12 cellular contexts compared by ENCODE assay signal in the genomic region with DNA sequence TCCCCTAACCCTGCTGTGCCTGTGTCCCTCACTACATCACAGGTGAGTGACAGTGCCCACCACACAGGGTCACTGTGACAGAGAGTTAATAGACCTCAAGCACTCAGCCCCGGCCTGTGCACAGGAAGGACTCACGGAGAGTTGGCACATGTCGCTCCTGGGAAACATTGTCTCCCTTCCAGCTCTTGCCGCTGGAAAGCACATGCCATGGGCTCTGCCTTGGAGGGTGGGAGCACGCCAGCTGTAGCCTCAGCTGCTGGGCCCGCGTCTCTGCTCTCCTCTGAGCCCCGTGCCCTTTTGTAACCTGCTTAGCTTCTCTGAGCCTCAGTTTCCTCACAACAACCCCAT. TPM values are rescaled to one million over a fixed set of nuclear protein-coding genes. Genes with fewer than 3 reads are reported as not detected.
DNase-seq lines count a peak whose midpoint lies in the region; ATAC-seq and TF ChIP-seq lines count a peak whose summit lies in the region.
"Had no signal": no experiment of that assay in that cellular context is flagged by ENCODE, and none has a peak within 500 bp of the region (broad histone marks: within the 10 kb centered on the region; RNA-seq: fewer than 3 reads in every experiment).

No MANE protein-coding gene starts in this region.

- DNase-seq in HCT116 (ENCODE audit: low read depth, low spot score) (no peak), right cardiac atrium (peak in 1 of 3 donors; percentile 61), sigmoid colon (no peak), endothelial cell (ENCODE audit: low spot score) (no peak), SKM-1 (lab: John Stamatoyannopoulos, UW; ENCODE audit: unreplicated experiment) (no peak), NAMALWA (ENCODE audit: low spot score) (no peak)
- DNase-seq in stimulated activated CD4-positive, alpha-beta T cell treated with anti-CD3 and anti-CD28 coated beads, Interleukin-4, amount 100 ng/mL, for 4 hours: no peak
- DNase-seq: caudate nucleus, NCI-H1092 had no signal

- no peaks in the 10 kb centered on the region for H3K36me3 Mint-ChIP-seq in activated T-helper 17 cell treated with anti-CD3 and anti-CD28 coated beads, Interleukin-2, amount 50 U/mL, for 72 hours (ENCODE audit: low read depth)
- no peaks in the 10 kb centered on the region for H3K36me3 Mint-ChIP-seq in endothelial cell (ENCODE audit: low read depth, unreplicated experiment)

- no peaks in the 10 kb centered on the region for H3K9me3 ChIP-seq in HCT116 (ENCODE audit: control insufficient read depth in 1 of 2, insufficient read depth in 1 of 2, low read depth in 1 of 2, low read length in 2 of 2)
- no peaks in the 10 kb centered on the region for H3K9me3 ChIP-seq in right cardiac atrium (ENCODE audit: control insufficient read depth, low read length)
- no peaks in the 10 kb centered on the region for H3K9me3 ChIP-seq in sigmoid colon
- H3K9me3 ChIP-seq: mucosa of descending colon had no signal

- peaks cover 6% of the 10 kb centered on the region for H3K4me1 Mint-ChIP-seq in activated T-helper 17 cell treated with anti-CD3 and anti-CD28 coated beads, Interleukin-2, amount 50 U/mL, for 72 hours
- H3K4me1 Mint-ChIP-seq in endothelial cell (ENCODE audit: unreplicated experiment): peaks cover 2% of the 10 kb centered on the region

- TF ChIP-seq RAD21 in HCT116 (IDR thresholded peaks at IDR 0.05; ENCODE audit: low read depth): no peak

- H3K4me3 Mint-ChIP-seq in activated T-helper 17 cell treated with anti-CD3 and anti-CD28 coated beads, Interleukin-2, amount 50 U/mL, for 72 hours: peak overlapping the region; percentile 60
- H3K4me3 Mint-ChIP-seq in endothelial cell (ENCODE audit: unreplicated experiment): no peak overlapping the region

- RAD21 ChIA-PET in HCT116 (lab: Charles Lee; ENCODE audit: low non-redundant PET in 1 of 2, low total read pairs in 2 of 2, uncharacterized antibody in 2 of 2, unreplicated experiment in 2 of 2): interaction anchor here in 1 of 2 experiments (0.5 kb wide), 1 partner anchor 246 kb away, joined by 4 read pairs; a partner anchor contains a TSS

- POLR2A ChIA-PET in HCT116 (lab: Charles Lee): interaction anchor here (0.6 kb wide), 1 partner anchor 27 kb away, joined by 5 read pairs; no protein-coding TSS in a partner anchor

- intact Hi-C loops in HCT116 (cut with micrococcal nuclease): loop anchor here (10.0 kb wide), 1 partner anchor 187 kb away; no protein-coding TSS in a partner anchor
- intact Hi-C loops in right cardiac atrium (cut with DNase I): no loop called here
- intact Hi-C loops in sigmoid colon (cut with DNase I): no loop called here

- CTCF ChIA-PET in HCT116 (lab: Charles Lee): interaction anchor here (0.5 kb wide), 1 partner anchor 16 kb away, joined by 3 read pairs; no protein-coding TSS in a partner anchor

- peaks cover 39% of the 10 kb centered on the region for H3K79me2 ChIP-seq in HCT116 (ENCODE audit: insufficient read depth, low read length)

- peak overlapping the region; percentile 99 for H3K4me2 ChIP-seq in HCT116 (ENCODE audit: low read length)

- no peaks in the 10 kb centered on the region for H3K9me3 Mint-ChIP-seq in activated T-helper 17 cell treated with anti-CD3 and anti-CD28 coated beads, Interleukin-2, amount 50 U/mL, for 72 hours
- no peaks in the 10 kb centered on the region for H3K9me3 Mint-ChIP-seq in endothelial cell (ENCODE audit: unreplicated experiment)

- BruUV-seq in HCT116 (replicated peaks; lab: Mats Ljungman, UMichigan): no TSS peak

- 40% methylated on average over 8 of the region's 8 CpGs for WGBS in right cardiac atrium
- 87 to 92% methylated on average over 8 of the region's 8 CpGs for WGBS in sigmoid colon, 2 donors

- H3K4me3 ChIP-seq in HCT116 (replicated peaks in 1 of 2; ENCODE audit: low read depth in 1 of 2, low read length in 2 of 2) (peak overlapping the region; percentile 77 to 81), right cardiac atrium (ENCODE audit: low read length) (peak overlapping the region; percentile 51), sigmoid colon (peak overlapping the region in 3 of 4 donors; percentile 59 to 69 (median 63))
- H3K4me3 ChIP-seq: mucosa of descending colon had no signal

- H2AFZ ChIP-seq in HCT116 (ENCODE audit: low read depth, low read length, poor library complexity, severe bottlenecking): no peak overlapping the region

- peaks cover 38 to 79% of the 10 kb centered on the region in 2 experiments for H3K4me1 ChIP-seq in HCT116 (ENCODE audit: control insufficient read depth in 1 of 2, insufficient read depth in 2 of 2, low read length in 2 of 2)
- H3K4me1 ChIP-seq in right cardiac atrium (ENCODE audit: control insufficient read depth, insufficient read depth, low read length): no peaks in the 10 kb centered on the region
- peaks cover 0 to 24% (median 19%) of the 10 kb centered on the region in 4 donors for H3K4me1 ChIP-seq in sigmoid colon

- H3K9me2 ChIP-seq in HCT116 (ENCODE audit: insufficient read depth): no peaks in the 10 kb centered on the region

- H3K36me3 ChIP-seq in HCT116 (ENCODE audit: control insufficient read depth in 1 of 2, insufficient read depth in 2 of 2, low read length in 2 of 2): no peaks in the 10 kb centered on the region
- no peaks in the 10 kb centered on the region for H3K36me3 ChIP-seq in sigmoid colon

- H4K20me1 ChIP-seq in HCT116 (ENCODE audit: insufficient read depth): no peaks in the 10 kb centered on the region

- H3K9ac ChIP-seq in HCT116 (ENCODE audit: low read length): peak overlapping the region; percentile 89

- TF ChIP-seq CTCF in HCT116 (IDR thresholded peaks at IDR 0.05 in 2 of 3, conservative IDR thresholded peaks at IDR 0.05 in 1 of 3; ENCODE audit: borderline replicate concordance in 1 of 3, insufficient read depth in 1 of 3, low read depth in 2 of 3, low read length in 2 of 3): no peak
- TF ChIP-seq CTCF in sigmoid colon (IDR thresholded peaks at IDR 0.05): no peak
- TF ChIP-seq CTCF in endothelial cell (IDR thresholded peaks at IDR 0.05; ENCODE audit: unreplicated experiment): no peak

- ATAC-seq in HCT116 (peak; percentile 12; the same call in 1 of the 2 replicates), right cardiac atrium (peak; percentile 4 to 6)
- no peak for ATAC-seq in activated T-helper 17 cell treated with anti-CD3 and anti-CD28 coated beads, Interleukin-2, amount 50 U/mL, for 72 hours (replicated peaks)

- TF ChIP-seq EP300 in sigmoid colon (IDR thresholded peaks at IDR 0.05): no peak

- no peaks in the 10 kb centered on the region for H3K27me3 Mint-ChIP-seq in activated T-helper 17 cell treated with anti-CD3 and anti-CD28 coated beads, Interleukin-2, amount 50 U/mL, for 72 hours
- peaks cover 1% of the 10 kb centered on the region for H3K27me3 Mint-ChIP-seq in endothelial cell (ENCODE audit: unreplicated experiment)

- H3K27ac ChIP-seq in HCT116 (ENCODE audit: low read depth, low read length) (peak overlapping the region; percentile 82), right cardiac atrium (ENCODE audit: low read length) (peak overlapping the region; percentile 61), sigmoid colon (peak overlapping the region; percentile 62 to 73 (median 64))

- TF ChIP-seq POLR2A in HCT116 (IDR thresholded peaks at IDR 0.05; ENCODE audit: borderline replicate concordance, extremely low read depth, insufficient read depth, insufficient read length) (no peak), sigmoid colon (IDR thresholded peaks at IDR 0.05) (no peak)

- H3K27ac Mint-ChIP-seq in activated T-helper 17 cell treated with anti-CD3 and anti-CD28 coated beads, Interleukin-2, amount 50 U/mL, for 72 hours: no peak overlapping the region
- H3K27ac Mint-ChIP-seq in endothelial cell (ENCODE audit: unreplicated experiment): no peak overlapping the region

- H3K27me3 ChIP-seq in HCT116 (ENCODE audit: insufficient read depth, low read length) (no peaks in the 10 kb centered on the region), right cardiac atrium (ENCODE audit: control insufficient read depth, insufficient read depth) (no peaks in the 10 kb centered on the region), sigmoid colon (no peaks in the 10 kb centered on the region)

TF ChIP-seq in HCT116, 20 proteins besides CTCF, POLR2A, EP300 and RAD21 (continues in another document):
- TF ChIP-seq SP1 (IDR thresholded peaks at IDR 0.05; ENCODE audit: low read depth) (no peak), EZH2phosphoT487 (IDR thresholded peaks at IDR 0.05; ENCODE audit: borderline replicate concordance) (no peak)
- TF ChIP-seq, protein P1, sequence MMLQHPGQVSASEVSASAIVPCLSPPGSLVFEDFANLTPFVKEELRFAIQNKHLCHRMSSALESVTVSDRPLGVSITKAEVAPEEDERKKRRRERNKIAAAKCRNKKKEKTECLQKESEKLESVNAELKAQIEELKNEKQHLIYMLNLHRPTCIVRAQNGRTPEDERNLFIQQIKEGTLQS (IDR thresholded peaks at IDR 0.05): no peak

RNA-seq across cellular contexts. Expression of a gene that starts 0.7 kb away (rescaled TPM):
- 42.0 TPM for total RNA-seq in HCT116 (2021; ENCODE audit: unreplicated experiment)
- polyA plus RNA-seq in HCT116 (2012): 49.9 and 56.0 TPM in 2 replicates
- 1 to 10 TPM in 1 of 2 donors, under 1 TPM in 1; 0.22 to 1.2 TPM for total RNA-seq in activated T-helper 17 cell treated with anti-CD3 and anti-CD28 coated beads, Interleukin-2, amount 50 U/mL, for 72 hours
- total RNA-seq in right cardiac atrium: 10 to 100 TPM; 34.2 to 51.0 (median 44.5) TPM
- polyA plus RNA-seq in right cardiac atrium: 65.2 TPM
- 10 to 100 TPM; 14.1 to 24.2 (median 16.2) TPM for total RNA-seq in sigmoid colon
- polyA plus RNA-seq in sigmoid colon: 10 to 100 TPM; 11.2 to 16.2 (median 11.4) TPM
- 10.5 TPM for total RNA-seq in endothelial cell (ENCODE audit: unreplicated experiment)

RNA-seq across cellular contexts. Expression of a gene that starts 34.5 kb away (rescaled TPM):
- total RNA-seq in HCT116 (2021; ENCODE audit: unreplicated experiment) (4.3 TPM), right cardiac atrium (1 to 10 TPM in 1 of 4 donors, under 1 TPM in 3; 0.11 to 1.4 (median 0.24) TPM), sigmoid colon (not detected), endothelial cell (ENCODE audit: unreplicated experiment) (0.82 TPM)
- 4.7 and 4.8 TPM in 2 replicates for polyA plus RNA-seq in HCT116 (2012)
- total RNA-seq in activated T-helper 17 cell treated with anti-CD3 and anti-CD28 coated beads, Interleukin-2, amount 50 U/mL, for 72 hours: under 1 TPM in 1 of 2 donors, not detected in 1; 0.08 TPM
- polyA plus RNA-seq in right cardiac atrium (0.18 TPM), sigmoid colon (1 to 10 TPM in 1 of 3 donors, under 1 TPM in 2; under 0.01 to 1.1 (median 0.92) TPM)
- total RNA-seq: T-helper 1 cell treated with Interleukin-12 subunit alpha and Interleukin-12 subunit beta and Interleukin-4 antibody, amounts not matched to agents 30 ng/mL and 1 ng/mL, for 36 hours had no signal
